Comparison of ENCODE assay signal across 10 cellular contexts in the genomic region with DNA sequence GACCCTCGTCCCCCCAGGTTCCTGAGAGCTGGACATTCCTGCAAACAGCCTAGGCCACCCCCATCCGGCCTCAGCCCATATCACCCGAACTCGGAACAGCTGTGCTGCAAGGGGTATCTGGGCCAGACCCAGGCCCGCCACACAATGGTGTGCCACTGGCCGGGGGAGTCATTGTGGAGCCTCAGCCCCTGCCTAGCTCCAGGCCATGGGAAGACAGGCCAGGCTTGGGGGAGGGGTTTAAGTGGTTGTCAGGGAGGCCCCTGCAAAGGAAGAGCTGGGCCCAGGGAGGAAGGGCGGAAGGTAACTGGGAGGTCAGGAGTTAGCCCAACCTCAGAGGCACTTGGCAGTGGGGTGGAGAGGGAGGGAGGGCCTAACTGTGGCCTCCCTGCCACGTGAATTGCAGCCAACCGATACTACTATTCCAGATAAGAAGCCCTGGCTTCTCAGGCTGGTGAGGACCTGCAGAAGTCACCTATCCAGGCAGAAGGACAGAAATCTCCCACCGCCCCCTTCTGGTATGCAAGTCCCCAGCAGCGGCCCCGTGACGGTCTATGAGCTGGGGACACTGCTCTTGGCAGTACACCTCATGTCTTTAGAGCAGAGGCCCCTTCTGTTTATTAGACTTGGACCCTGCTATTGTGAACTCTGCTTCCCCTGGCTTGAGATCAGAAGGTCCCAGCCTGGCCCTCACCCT. TPM values are rescaled to one million over a fixed set of nuclear protein-coding genes. Genes with fewer than 3 reads are reported as not detected.
A peak's percentile ranks its signal among the peaks of the same experiment; 100 is the strongest.
DNase-seq lines count a peak whose midpoint lies in the region; ATAC-seq, FAIRE-seq and TF ChIP-seq lines count a peak whose summit lies in the region.
"Had no signal": no experiment of that assay in that cellular context is flagged by ENCODE, and none has a peak within 500 bp of the region (broad histone marks: within the 10 kb centered on the region; RNA-seq: fewer than 3 reads in every experiment).

No MANE protein-coding gene starts in this region.

- no peaks in the 10 kb centered on the region for H3K79me1 ChIP-seq in mesenchymal stem cell (replicated peaks; ENCODE audit: low read length, poor library complexity, severe bottlenecking)

- H2BK120ac ChIP-seq in mesenchymal stem cell (ENCODE audit: low read depth, low read length), result no peak overlapping the region

- TF ChIP-seq RAD21 in GM12878 (IDR thresholded peaks at IDR 0.05; ENCODE audit: insufficient read depth, low read depth, low read length), result no peak

- ATAC-seq in GM12878, result no peak
- no peak for ATAC-seq in GM19035 (IDR thresholded peaks at IDR 0.05; ENCODE audit: unreplicated experiment)
- ATAC-seq: activated CD4-positive, CD25-positive, alpha-beta regulatory T cell treated with anti-CD3 and anti-CD28 coated beads, Interleukin-2, amount 50 U/mL, for 24 hours had no signal

- TF ChIP-seq EP300 in GM12878 (IDR thresholded peaks at IDR 0.05; ENCODE audit: borderline replicate concordance in 1 of 2, control insufficient read depth in 1 of 2, low read depth in 2 of 2, low read length in 2 of 2), result no peak

- no peaks in the 10 kb centered on the region for H4K20me1 ChIP-seq in GM12878 (ENCODE audit: control insufficient read depth, insufficient read depth)

- peaks cover 40% of the 10 kb centered on the region for H3K4me1 ChIP-seq in GM12878 (ENCODE audit: control insufficient read depth, insufficient read depth, low read length)
- no peaks in the 10 kb centered on the region for H3K4me1 ChIP-seq in mesenchymal stem cell (ENCODE audit: control insufficient read depth, insufficient read depth, low read depth, low read length)

- H3K23ac ChIP-seq in mesenchymal stem cell (ENCODE audit: low read length in 2 of 2), result no peak overlapping the region

- H2AFZ ChIP-seq in GM12878 (ENCODE audit: control insufficient read depth, low read depth, low read length), result no peak overlapping the region
- H2AFZ ChIP-seq in mesenchymal stem cell (ENCODE audit: low read depth, low read length), result peak overlapping the region; percentile 3

- no peaks in the 10 kb centered on the region for H3K79me2 ChIP-seq in GM12878 (ENCODE audit: control insufficient read depth, insufficient read depth, low read length)

- no peak overlapping the region for H3K18ac ChIP-seq in mesenchymal stem cell (ENCODE audit: low read depth in 1 of 2, low read length in 2 of 2)

- intact Hi-C loops in GM12878 (cut with micrococcal nuclease; ENCODE audit: unreplicated experiment), result no loop called here

- no peak overlapping the region for H4K8ac ChIP-seq in mesenchymal stem cell (ENCODE audit: low read length)

- no peaks in the 10 kb centered on the region for H3K27me3 ChIP-seq in GM12878 (replicated peaks in 1 of 2; ENCODE audit: control insufficient read depth in 2 of 2, insufficient read depth in 2 of 2, low read length in 1 of 2)
- H3K27me3 ChIP-seq in mesenchymal stem cell (ENCODE audit: control insufficient read depth in 1 of 2, insufficient read depth in 1 of 2, low read length in 2 of 2), result peaks cover 0 to 45% of the 10 kb centered on the region in 2 experiments

- H3K9ac ChIP-seq in GM12878 (ENCODE audit: control insufficient read depth, insufficient read depth, low read length) (no peak overlapping the region), mesenchymal stem cell (ENCODE audit: low read length) (no peak overlapping the region)

- H4K91ac ChIP-seq in mesenchymal stem cell (ENCODE audit: low read length), result no peak overlapping the region

- H3K4me2 ChIP-seq in GM12878 (ENCODE audit: control insufficient read depth, insufficient read depth), result no peak overlapping the region
- no peak overlapping the region for H3K4me2 ChIP-seq in mesenchymal stem cell (ENCODE audit: low read length, poor library complexity, severe bottlenecking)

- no peaks in the 10 kb centered on the region; the same call in 2 of the 3 replicates for H3K9me3 ChIP-seq in GM12878 (replicated peaks; ENCODE audit: control insufficient read depth, insufficient read depth, low read length)
- no peaks in the 10 kb centered on the region for H3K9me3 ChIP-seq in mesenchymal stem cell (ENCODE audit: control insufficient read depth, low read length)

- H2AK5ac ChIP-seq in mesenchymal stem cell (ENCODE audit: low read length, severe bottlenecking), result no peak overlapping the region

- peak overlapping the region in 1 of 2 experiments; percentile 35 for H3K14ac ChIP-seq in mesenchymal stem cell (ENCODE audit: low read length in 2 of 2)

- H3K36me3 ChIP-seq in GM12878 (ENCODE audit: control insufficient read depth in 2 of 2, insufficient read depth in 2 of 2, low read length in 1 of 2), result peaks cover 0 to 2% of the 10 kb centered on the region in 2 experiments; a peak in 1 of 4 replicates
- H3K36me3 ChIP-seq in mesenchymal stem cell (ENCODE audit: control insufficient read depth in 1 of 2, insufficient read depth in 2 of 2, low read depth in 1 of 2, low read length in 2 of 2), result peaks cover 0 to 9% of the 10 kb centered on the region in 2 experiments

- TF ChIP-seq CTCF in AG09309 (IDR thresholded peaks at IDR 0.05; ENCODE audit: control insufficient read depth, insufficient read depth, low read depth, low read length, missing control alignments), result peak; percentile 7
- no peak for TF ChIP-seq CTCF in GM12878 (IDR thresholded peaks at IDR 0.05 in 2 of 3, conservative IDR thresholded peaks at IDR 0.05 in 1 of 3; ENCODE audit: control insufficient read depth in 2 of 3, extremely low read depth in 1 of 3, insufficient read depth in 1 of 3, low read depth in 3 of 3, low read length in 3 of 3)

- in situ Hi-C loops in KBM-7 (cut with MboI; ENCODE audit: low pct_unique_long_range_greater_than_20kb, low sequenced_read_pairs), result no loop called here
- in situ Hi-C loops in GM12878 (cut with MboI), result no loop called here

- H2BK15ac ChIP-seq in mesenchymal stem cell (ENCODE audit: low read depth, poor library complexity, severe bottlenecking), result no peak overlapping the region

- H3K4me3 ChIP-seq in AG09309 (ENCODE audit: control insufficient read depth, low read depth, low read length) (no peak overlapping the region), GM12878 (no peak overlapping the region), mesenchymal stem cell (ENCODE audit: insufficient read depth in 1 of 2, low read depth in 1 of 2, low read length in 2 of 2) (no peak overlapping the region)

- H2BK5ac ChIP-seq in mesenchymal stem cell (ENCODE audit: low read depth, low read length, poor library complexity, severe bottlenecking), result no peak overlapping the region

- H3K4ac ChIP-seq in mesenchymal stem cell (ENCODE audit: low read depth in 1 of 2, low read length in 2 of 2), result no peak overlapping the region

- TF ChIP-seq POLR2A in GM12878 (IDR thresholded peaks at IDR 0.05; ENCODE audit: low read depth, low read length), result no peak

- 89% methylated on average over 13 of the region's 13 CpGs for WGBS in GM12878 (ENCODE audit: insufficient coverage, insufficient replicate concordance, low lambda C conversion rate, missing lambda C conversion rate)
- WGBS in mesenchymal stem cell, result 65% methylated on average over 12 of the region's 13 CpGs

- H3K27ac ChIP-seq in GM12878 (ENCODE audit: control insufficient read depth, insufficient read depth) (peak overlapping the region; percentile 77), mesenchymal stem cell (ENCODE audit: low read length, poor library complexity, severe bottlenecking) (no peak overlapping the region)

- DNase-seq in AG09309 (ENCODE audit: low read depth), result no peak
- peak; percentile 97 for DNase-seq in KBM-7
- DNase-seq in GM12878 (ENCODE audit: low read depth, low spot score), result no peak
- no peak for DNase-seq in mesenchymal stem cell
- no peak for DNase-seq in NCI-H345 (lab: John Stamatoyannopoulos, UW)
- no peak for DNase-seq in GOT3 (lab: John Stamatoyannopoulos, UW)
- DNase-seq in DMS79 (lab: John Stamatoyannopoulos, UW), result no peak

- no peak for FAIRE-seq in GM12878 (lab: Jason Lieb, UNC)
- FAIRE-seq: G401.6 had no signal

- SMC1A ChIA-PET in GM12878 (lab: Charles Lee; ENCODE audit: uncharacterized antibody, unreplicated experiment), result interaction anchor here (1.2 to 1.9 kb wide), 2 partner anchors 20 to 49 kb away, joined by 5 to 6 read pairs; no protein-coding TSS in a partner anchor

- CTCF ChIA-PET in GM12878 (lab: Yijun Ruan, JAX), result interaction anchor here (1.2 kb wide), 1 partner anchor 48 kb away, joined by 4 read pairs; no protein-coding TSS in a partner anchor

- RAD21 ChIA-PET in GM12878 (lab: Charles Lee; ENCODE audit: unreplicated experiment), result interaction anchor here (1.0 to 1.4 kb wide), 2 partner anchors 18 to 49 kb away, joined by 5 to 6 read pairs; no protein-coding TSS in a partner anchor

- POLR2A ChIA-PET in GM12878 (lab: Charles Lee), result no interaction called here

- no TSS peak for BruUV-seq in GM12878 (replicated peaks; lab: Mats Ljungman, UMichigan)

- no peak overlapping the region for H2BK12ac ChIP-seq in mesenchymal stem cell (ENCODE audit: low read length in 2 of 2)

RNA-seq across cellular contexts. Expression of a gene that starts 26.8 kb away (rescaled TPM):
- total RNA-seq in GM12878 (2013; cell fraction: nucleolus; rRNA removed), result 68.6 and 75.4 TPM in 2 replicates
- total RNA-seq in GM12878 (2014; rRNA removed), result 8.6 and 14.7 TPM in 2 replicates
- total RNA-seq in GM12878 (2014; rRNA removed; fragmentation: Illumina TruSeq; extraction: Trizol), result 5.1 and 5.9 TPM in 2 replicates
- total RNA-seq in GM12878 (2021), result 12.1 and 12.5 TPM in 2 replicates
- polyA plus RNA-seq in GM12878 (2011; ENCODE audit: low read depth), result 3.6 TPM
- polyA plus RNA-seq in GM12878 (2011; rRNA removed), result 0.78 and 2.4 TPM in 2 replicates
- 2.7 and 3.3 TPM in 2 replicates for polyA plus RNA-seq in GM12878 (2011; cell fraction: cytosol; rRNA removed)
- 5.1 and 6.0 TPM in 2 replicates for polyA plus RNA-seq in GM12878 (2011; cell fraction: nucleus; rRNA removed)
- 9.2 and 12.0 TPM in 2 replicates for polyA plus RNA-seq in GM12878 (2012)
- 0.76 and 6.3 TPM in 2 replicates for polyA plus RNA-seq in GM12878 (2014; fragmentation: Illumina TruSeq; extraction: Trizol)
- polyA plus RNA-seq in GM12878 (2014; fragmentation: Nextera tagmentation; extraction: Ambion mirVana), result under 1 TPM; 0.19 to 0.24 TPM
- polyA plus RNA-seq in GM12878 (2014; rRNA removed), result 8.5 and 10.4 TPM in 2 replicates
- polyA plus RNA-seq in GM12878 (2016; fragmentation: Nextera tagmentation; extraction: Ambion mirVana), result 1 to 10 TPM; 7.0 to 9.2 TPM
- polyA minus RNA-seq in GM12878 (2011; rRNA and poly(A)+ RNA removed), result 2.6 and 5.9 TPM in 2 replicates
- 0.67 and 0.94 TPM in 2 replicates for polyA minus RNA-seq in GM12878 (2011; cell fraction: cytosol; rRNA and poly(A)+ RNA removed)
- polyA minus RNA-seq in GM12878 (2011; cell fraction: nucleus; rRNA and poly(A)+ RNA removed), result 4.0 and 4.9 TPM in 2 replicates
- polyA plus RNA-seq in mesenchymal stem cell (2013, experiment 1 of 2), result 3.3 TPM
- 3.8 TPM for polyA plus RNA-seq in mesenchymal stem cell (2013, experiment 2 of 2)

RNA-seq across cellular contexts. Expression of a gene that starts 26.9 kb away (rescaled TPM):
- total RNA-seq in GM12878 (2013; cell fraction: nucleolus; rRNA removed), result not detected in 2 replicates
- 0.11 TPM in 1 of 2 replicates, not detected in the other for total RNA-seq in GM12878 (2014; rRNA removed)
- not detected in 2 replicates for total RNA-seq in GM12878 (2014; rRNA removed; fragmentation: Illumina TruSeq; extraction: Trizol)
- 0.03 and 0.05 TPM in 2 replicates for total RNA-seq in GM12878 (2021)
- polyA plus RNA-seq in GM12878 (2011; ENCODE audit: low read depth), result not detected
- polyA plus RNA-seq in GM12878 (2011; rRNA removed), result not detected in 2 replicates
- not detected in 2 replicates for polyA plus RNA-seq in GM12878 (2011; cell fraction: cytosol; rRNA removed)
- polyA plus RNA-seq in GM12878 (2011; cell fraction: nucleus; rRNA removed), result not detected in 2 replicates
- polyA plus RNA-seq in GM12878 (2012), result 0.03 and 0.04 TPM in 2 replicates
- polyA plus RNA-seq in GM12878 (2014; fragmentation: Illumina TruSeq; extraction: Trizol), result 0.04 and 0.06 TPM in 2 replicates
- polyA plus RNA-seq in GM12878 (2014; fragmentation: Nextera tagmentation; extraction: Ambion mirVana), result not detected
- polyA plus RNA-seq in GM12878 (2014; rRNA removed), result 0.06 and 0.18 TPM in 2 replicates
- not detected for polyA plus RNA-seq in GM12878 (2016; fragmentation: Nextera tagmentation; extraction: Ambion mirVana)
- not detected in 2 replicates for polyA minus RNA-seq in GM12878 (2011; rRNA and poly(A)+ RNA removed)
- polyA minus RNA-seq in GM12878 (2011; cell fraction: cytosol; rRNA and poly(A)+ RNA removed), result not detected in 2 replicates
- polyA minus RNA-seq in GM12878 (2011; cell fraction: nucleus; rRNA and poly(A)+ RNA removed), result not detected in 2 replicates
- polyA plus RNA-seq in mesenchymal stem cell (2013, experiment 1 of 2), result not detected
- polyA plus RNA-seq in mesenchymal stem cell (2013, experiment 2 of 2), result not detected
